9 cellular contexts compared by ENCODE assay signal in genomic region chr21:14545906-14546480, GRCh38. TPM values are rescaled to one million over a fixed set of nuclear protein-coding genes. Genes with fewer than 3 reads are reported as not detected.
DNase-seq lines count a peak whose midpoint lies in the region; ATAC-seq, FAIRE-seq and TF ChIP-seq lines count a peak whose summit lies in the region.
"Had no signal": no experiment of that assay in that cellular context is flagged by ENCODE, and none has a peak within 500 bp of the region (broad histone marks: within the 10 kb centered on the region; RNA-seq: fewer than 3 reads in every experiment).

Gene SAMSN1 (minus strand): TSS chr21:14546315. CDS start chr21:14546261, 54 bp downstream.

- H4K20me1 ChIP-seq in HepG2 (ENCODE audit: insufficient read depth, low read length), result no peaks in the 10 kb centered on the region

- peak within 1 kb of the TSS; percentile 83 for H3K4me3 Mint-ChIP-seq in activated CD4-positive, alpha-beta T cell treated with anti-CD3 and anti-CD28 coated beads for 36 hours

- no peak within 1 kb of the TSS for H2AFZ ChIP-seq in HepG2 (ENCODE audit: low read length)

- H3K9ac ChIP-seq in liver (ENCODE audit: low read depth in 1 of 2, low read length in 2 of 2), result peak within 1 kb of the TSS; percentile 27 to 64
- no peak within 1 kb of the TSS for H3K9ac ChIP-seq in HepG2 (ENCODE audit: insufficient read depth, low read depth, low read length)

- H3K9me3 ChIP-seq in liver (ENCODE audit: control insufficient read depth in 4 of 4, low read length in 3 of 4), result no peaks in the 10 kb centered on the region
- no peaks in the 10 kb centered on the region for H3K9me3 ChIP-seq in HepG2 (ENCODE audit: low read length)
- H3K9me3 ChIP-seq in esophagus squamous epithelium, result no peaks in the 10 kb centered on the region

- CTCF ChIA-PET in HepG2 (lab: Yijun Ruan, JAX; ENCODE audit: low intra/inter-chr PET ratio, low total read pairs), result no interaction called here
- CTCF ChIA-PET in activated CD4-positive, alpha-beta T cell treated with anti-CD3 and anti-CD28 coated beads for 36 hours (lab: Charles Lee), result no interaction called here

- peaks cover 11% of the 10 kb centered on the region for H3K36me3 Mint-ChIP-seq in activated CD4-positive, alpha-beta T cell treated with anti-CD3 and anti-CD28 coated beads for 36 hours (ENCODE audit: low read depth)

- no peak for DNase-seq in HepG2 (ENCODE audit: low spot score)
- DNase-seq in activated CD4-positive, alpha-beta T cell treated with anti-CD3 and anti-CD28 coated beads for 36 hours, result peak; percentile 82
- peak; percentile 22 for DNase-seq in esophagus squamous epithelium (lab: John Stamatoyannopoulos, UW)
- DNase-seq in stimulated activated CD4-positive, alpha-beta T cell treated with anti-CD3 and anti-CD28 coated beads, Interleukin-4, amount 100 ng/mL, for 1 hour, result peak; percentile 46
- no peak for DNase-seq in H54 (ENCODE audit: insufficient read length, low spot score)
- DNase-seq in ecto neural progenitor cell (ENCODE audit: low spot score), result no peak

- TF ChIP-seq POLR2A in HepG2 (IDR thresholded peaks at IDR 0.05; ENCODE audit: insufficient read depth in 1 of 2, low read depth in 2 of 2, low read length in 2 of 2) (no peak), esophagus squamous epithelium (IDR thresholded peaks at IDR 0.05) (peak in 3 of 4 donors; percentile 74 to 92 (median 88)), H54 (IDR thresholded peaks at IDR 0.05; ENCODE audit: low read depth, low read length) (no peak)

- peak in 1 of 2 donors; percentile 5 for TF ChIP-seq RAD21 in liver (IDR thresholded peaks at IDR 0.05)
- no peak for TF ChIP-seq RAD21 in HepG2 (CRISPR knock-in tag; IDR thresholded peaks at IDR 0.05)

- no peaks in the 10 kb centered on the region for H3K27me3 ChIP-seq in liver (ENCODE audit: control insufficient read depth in 4 of 4, insufficient read depth in 4 of 4, low read length in 3 of 4)
- H3K27me3 ChIP-seq in HepG2 (ENCODE audit: control insufficient read depth in 1 of 2, insufficient read depth in 2 of 2, low read length in 2 of 2), result no peaks in the 10 kb centered on the region
- no peaks in the 10 kb centered on the region for H3K27me3 ChIP-seq in esophagus squamous epithelium

- peaks cover 0 to 1% (median 0%) of the 10 kb centered on the region in 4 donors for H3K4me1 ChIP-seq in liver (ENCODE audit: control insufficient read depth in 4 of 4, insufficient read depth in 4 of 4, low read length in 3 of 4)
- no peaks in the 10 kb centered on the region for H3K4me1 ChIP-seq in HepG2 (ENCODE audit: insufficient read depth, low read length)
- no peaks in the 10 kb centered on the region for H3K4me1 ChIP-seq in esophagus squamous epithelium

- TF ChIP-seq EP300 in HepG2 (IDR thresholded peaks at IDR 0.05; ENCODE audit: low read depth in 2 of 2, low read length in 2 of 2) (no peak), HepG2 (CRISPR knock-in tag; IDR thresholded peaks at IDR 0.05; ENCODE audit: borderline replicate concordance) (no peak)

- no TSS peak for BruUV-seq in HepG2 (replicated peaks; lab: Mats Ljungman, UMichigan)

- WGBS in liver, result 74% methylated on average over 1 of the region's 1 CpG
- WGBS in HepG2 (ENCODE audit: low lambda C conversion rate), result 0% methylated on average over 1 of the region's 1 CpG
- WGBS in esophagus squamous epithelium, 2 donors, result 46 to 62% methylated on average over 1 of the region's 1 CpG

- intact Hi-C loops in HepG2 (cut with micrococcal nuclease; ENCODE audit: unreplicated experiment), result no loop called here
- intact Hi-C loops in activated CD4-positive, alpha-beta T cell treated with anti-CD3 and anti-CD28 coated beads for 36 hours (cut with DNase I, micrococcal nuclease), result loop anchor here (1.0 to 10.0 kb wide), 12 partner anchors 12 to 1186 kb away; partner anchors contain the start of gene HSPA13 (in 2 of the 2)
- intact Hi-C loops in esophagus squamous epithelium (cut with DNase I), result no loop called here

- peaks cover 53% of the 10 kb centered on the region for H3K4me1 Mint-ChIP-seq in activated CD4-positive, alpha-beta T cell treated with anti-CD3 and anti-CD28 coated beads for 36 hours

- peak within 1 kb of the TSS; percentile 19 to 56 for H3K27ac ChIP-seq in liver (ENCODE audit: low read depth in 1 of 2, low read length in 2 of 2)
- no peak within 1 kb of the TSS for H3K27ac ChIP-seq in HepG2 (ENCODE audit: extremely low read length, insufficient read depth, low read length)
- peak within 1 kb of the TSS in 3 of 4 donors; percentile 62 to 71 (median 67) for H3K27ac ChIP-seq in esophagus squamous epithelium

- no peak within 1 kb of the TSS for H3K4me2 ChIP-seq in HepG2 (ENCODE audit: low read depth, low read length)

- peak within 1 kb of the TSS; percentile 89 for H3K27ac Mint-ChIP-seq in activated CD4-positive, alpha-beta T cell treated with anti-CD3 and anti-CD28 coated beads for 36 hours

- POLR2A ChIA-PET in HepG2 (lab: Yijun Ruan, JAX), result no interaction called here
- POLR2A ChIA-PET in activated CD4-positive, alpha-beta T cell treated with anti-CD3 and anti-CD28 coated beads for 36 hours (lab: Charles Lee), result no interaction called here

- no peak for TF ChIP-seq CTCF in liver (IDR thresholded peaks at IDR 0.05; ENCODE audit: low read depth, low read length, missing input control)
- no peak for TF ChIP-seq CTCF in HepG2 (CRISPR knock-in tag; IDR thresholded peaks at IDR 0.05)
- peak in 1 of 6 experiments; percentile 7 for TF ChIP-seq CTCF in esophagus squamous epithelium (IDR thresholded peaks at IDR 0.05)

- FAIRE-seq in HepG2 (lab: Jason Lieb, UNC) (no peak), H54 (lab: Jason Lieb, UNC) (no peak)
- FAIRE-seq: astrocyte had no signal

- H3K36me3 ChIP-seq in liver (ENCODE audit: control insufficient read depth in 4 of 4, insufficient read depth in 3 of 4, low read depth in 1 of 4, low read length in 3 of 4), result no peaks in the 10 kb centered on the region
- H3K36me3 ChIP-seq in HepG2 (replicated peaks in 1 of 2; ENCODE audit: control insufficient read depth in 1 of 2, insufficient read depth in 2 of 2, low read length in 2 of 2), result no peaks in the 10 kb centered on the region
- no peaks in the 10 kb centered on the region for H3K36me3 ChIP-seq in esophagus squamous epithelium

- H3K9me3 Mint-ChIP-seq in activated CD4-positive, alpha-beta T cell treated with anti-CD3 and anti-CD28 coated beads for 36 hours (ENCODE audit: low read depth), result peaks cover under 1% of the 10 kb centered on the region

- no peak within 1 kb of the TSS for H3K4me3 ChIP-seq in liver (ENCODE audit: low read depth in 1 of 3, low read length in 3 of 3)
- H3K4me3 ChIP-seq in HepG2 (replicated peaks in 1 of 3; ENCODE audit: insufficient read depth in 1 of 3, low read depth in 2 of 3, low read length in 3 of 3), result no peak within 1 kb of the TSS
- peak within 1 kb of the TSS in 3 of 4 donors; percentile 17 to 51 (median 22) for H3K4me3 ChIP-seq in esophagus squamous epithelium

- in situ Hi-C loops in HepG2 (cut with HindIII; ENCODE audit: extremely low pct_ligation_motif_present, low pct_unique_long_range_greater_than_20kb), result no loop called here

- ATAC-seq in HepG2 (no peak), HG03520 (IDR thresholded peaks at IDR 0.05; ENCODE audit: unreplicated experiment) (peak; percentile 91)
- peak; percentile 90 for ATAC-seq in activated CD4-positive, alpha-beta T cell treated with anti-CD3 and anti-CD28 coated beads for 36 hours

- H3K79me2 ChIP-seq in HepG2 (ENCODE audit: insufficient read depth, low read length), result no peaks in the 10 kb centered on the region

- no peaks in the 10 kb centered on the region for H3K27me3 Mint-ChIP-seq in activated CD4-positive, alpha-beta T cell treated with anti-CD3 and anti-CD28 coated beads for 36 hours

TF ChIP-seq in liver, 16 proteins besides CTCF, POLR2A, EP300 and RAD21:
- TF ChIP-seq SP1 (IDR thresholded peaks at IDR 0.05), result no peak
- peak; percentile 53 for TF ChIP-seq TAF1 (conservative IDR thresholded peaks at IDR 0.05)
- TF ChIP-seq YY1 (IDR thresholded peaks at IDR 0.05), result no peak
TF ChIP-seq in liver: peak in this region for 1.

TF ChIP-seq in HepG2, 621 proteins besides CTCF, POLR2A, EP300 and RAD21 (continues in another document):
- no peak for TF ChIP-seq GPBP1L1 (CRISPR knock-in tag; IDR thresholded peaks at IDR 0.05)

RNA-seq across cellular contexts. Expression of gene SAMSN1, which starts in this region (rescaled TPM):
- total RNA-seq in liver, result 1 to 10 TPM; 4.6 to 9.0 TPM
- polyA plus RNA-seq in liver, result 1 to 10 TPM; 2.2 TPM
- total RNA-seq in HepG2 (2016; rRNA removed; fragmentation: Illumina TruSeq; extraction: Trizol), result not detected in 2 replicates
- total RNA-seq in HepG2 (2016; cell fraction: cytosol; rRNA removed; fragmentation: Illumina TruSeq; extraction: Trizol; ENCODE audit: low read depth), result not detected in 2 replicates
- total RNA-seq in HepG2 (2016; cell fraction: insoluble cytoplasmic fraction; rRNA removed; fragmentation: Illumina TruSeq; extraction: Trizol), result not detected in 2 replicates
- not detected in 2 replicates for total RNA-seq in HepG2 (2016; cell fraction: membrane; rRNA removed; fragmentation: Illumina TruSeq; extraction: Trizol)
- not detected in 2 replicates for total RNA-seq in HepG2 (2016; cell fraction: nucleus; rRNA removed; fragmentation: Illumina TruSeq; extraction: Trizol)
- 0.09 and 0.12 TPM in 2 replicates for polyA plus RNA-seq in HepG2 (2011; rRNA removed)
- not detected in 2 replicates for polyA plus RNA-seq in HepG2 (2011; cell fraction: cytosol; rRNA removed)
- polyA plus RNA-seq in HepG2 (2011; cell fraction: nucleus; rRNA removed), result 0.06 and 0.17 TPM in 2 replicates
- 0.07 TPM in 1 of 2 replicates, not detected in the other for polyA plus RNA-seq in HepG2 (2012)
- not detected in 2 replicates for polyA plus RNA-seq in HepG2 (2016; cell fraction: cytosol; fragmentation: Illumina TruSeq; extraction: Trizol; ENCODE audit: low read depth)
- polyA plus RNA-seq in HepG2 (2016; cell fraction: insoluble cytoplasmic fraction; fragmentation: Illumina TruSeq; extraction: Trizol; ENCODE audit: low read depth), result not detected in 2 replicates
- polyA plus RNA-seq in HepG2 (2016; cell fraction: membrane; fragmentation: Illumina TruSeq; extraction: Trizol; ENCODE audit: low read depth), result not detected in 2 replicates
- polyA plus RNA-seq in HepG2 (2016; cell fraction: nucleus; fragmentation: Illumina TruSeq; extraction: Trizol; ENCODE audit: insufficient read depth, low read depth), result 0.26 TPM in 1 of 2 replicates, not detected in the other
- 0.37 TPM in 1 of 2 replicates, not detected in the other for polyA minus RNA-seq in HepG2 (2011; rRNA and poly(A)+ RNA removed; ENCODE audit: low replicate concordance)
- not detected in 2 replicates for polyA minus RNA-seq in HepG2 (2011; cell fraction: cytosol; rRNA and poly(A)+ RNA removed)
- not detected in 2 replicates for polyA minus RNA-seq in HepG2 (2011; cell fraction: nucleus; rRNA and poly(A)+ RNA removed)
- total RNA-seq in activated CD4-positive, alpha-beta T cell treated with anti-CD3 and anti-CD28 coated beads for 36 hours, result 10 to 100 TPM; 39.8 to 43.5 TPM
- total RNA-seq in esophagus squamous epithelium, result 1 to 10 TPM; 1.1 to 6.1 (median 3.9) TPM

Comparison
In these comparisons a context has a peak if more than half of its experiments do, and no peak if none do; other contexts are left out.
1. RNA of gene SAMSN1 (total RNA-seq): 39.8 to 43.5 TPM in activated CD4-positive, alpha-beta T cell treated with anti-CD3 and anti-CD28 coated beads for 36 hours; 4.6 to 9.0 TPM in liver, 1.1 to 6.1 TPM in esophagus squamous epithelium and not detected in HepG2; every median in the first group is over 4 times any median in the second.
2. H3K4me3 ChIP-seq: peak in esophagus squamous epithelium (3 of 4); none in liver (0 of 3) and HepG2 (0 of 3).
3. DNase-seq: peak in activated CD4-positive, alpha-beta T cell treated with anti-CD3 and anti-CD28 coated beads for 36 hours (single experiment), esophagus squamous epithelium (single experiment) and stimulated activated CD4-positive, alpha-beta T cell treated with anti-CD3 and anti-CD28 coated beads, Interleukin-4, amount 100 ng/mL, for 1 hour (single experiment); none in HepG2 (single experiment), H54 (single experiment) and ecto neural progenitor cell (single experiment).
4. POLR2A ChIP-seq: peak in esophagus squamous epithelium (3 of 4); none in HepG2 (0 of 2) and H54 (single experiment).
5. intact Hi-C loops: an anchor here in activated CD4-positive, alpha-beta T cell treated with anti-CD3 and anti-CD28 coated beads for 36 hours (1.0 to 10.0 kb wide); none called in HepG2 and esophagus squamous epithelium.